1 cellular context compared by ENCODE assay signal in the genomic region with DNA sequence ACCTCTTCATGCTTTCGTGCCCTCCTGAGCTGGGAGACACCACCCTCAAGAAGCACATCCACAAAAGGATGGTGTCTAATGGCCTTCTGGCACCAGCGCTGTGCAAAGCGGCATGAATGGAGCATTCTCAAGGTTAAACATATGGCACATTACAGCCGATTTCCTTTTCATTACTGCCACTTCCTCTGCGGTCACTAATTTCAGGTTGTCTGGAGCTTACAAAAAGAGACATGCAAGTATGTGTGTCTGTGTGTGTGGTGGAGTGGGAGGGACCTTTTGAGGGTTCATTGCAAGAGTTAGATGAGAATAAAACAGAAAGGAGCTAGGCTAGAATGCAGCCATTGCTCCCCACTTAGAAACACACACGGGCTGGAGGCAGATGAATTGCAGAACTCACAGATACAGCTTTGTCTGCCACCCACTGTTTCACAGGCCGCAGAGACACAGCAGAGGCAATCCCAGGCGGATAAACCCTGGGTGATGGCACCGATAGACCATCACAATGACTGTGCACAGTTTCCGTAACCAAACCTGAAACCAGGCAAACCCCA.
TF ChIP-seq lines count a peak whose summit lies in the region.

No MANE protein-coding gene starts in this region.

TF ChIP-seq in SK-N-SH, 30 proteins besides CTCF, POLR2A, EP300 and RAD21 (continued from another document):
- TF ChIP-seq RCOR1 (IDR thresholded peaks at IDR 0.05; ENCODE audit: low read length) (no peak), TAF1 (IDR thresholded peaks at IDR 0.05; ENCODE audit: borderline replicate concordance, low read depth, low read length) (no peak), SMC3 (IDR thresholded peaks at IDR 0.05; ENCODE audit: low read depth, low read length) (no peak)
